1 cellular context compared by ENCODE assay signal in the genomic region with DNA sequence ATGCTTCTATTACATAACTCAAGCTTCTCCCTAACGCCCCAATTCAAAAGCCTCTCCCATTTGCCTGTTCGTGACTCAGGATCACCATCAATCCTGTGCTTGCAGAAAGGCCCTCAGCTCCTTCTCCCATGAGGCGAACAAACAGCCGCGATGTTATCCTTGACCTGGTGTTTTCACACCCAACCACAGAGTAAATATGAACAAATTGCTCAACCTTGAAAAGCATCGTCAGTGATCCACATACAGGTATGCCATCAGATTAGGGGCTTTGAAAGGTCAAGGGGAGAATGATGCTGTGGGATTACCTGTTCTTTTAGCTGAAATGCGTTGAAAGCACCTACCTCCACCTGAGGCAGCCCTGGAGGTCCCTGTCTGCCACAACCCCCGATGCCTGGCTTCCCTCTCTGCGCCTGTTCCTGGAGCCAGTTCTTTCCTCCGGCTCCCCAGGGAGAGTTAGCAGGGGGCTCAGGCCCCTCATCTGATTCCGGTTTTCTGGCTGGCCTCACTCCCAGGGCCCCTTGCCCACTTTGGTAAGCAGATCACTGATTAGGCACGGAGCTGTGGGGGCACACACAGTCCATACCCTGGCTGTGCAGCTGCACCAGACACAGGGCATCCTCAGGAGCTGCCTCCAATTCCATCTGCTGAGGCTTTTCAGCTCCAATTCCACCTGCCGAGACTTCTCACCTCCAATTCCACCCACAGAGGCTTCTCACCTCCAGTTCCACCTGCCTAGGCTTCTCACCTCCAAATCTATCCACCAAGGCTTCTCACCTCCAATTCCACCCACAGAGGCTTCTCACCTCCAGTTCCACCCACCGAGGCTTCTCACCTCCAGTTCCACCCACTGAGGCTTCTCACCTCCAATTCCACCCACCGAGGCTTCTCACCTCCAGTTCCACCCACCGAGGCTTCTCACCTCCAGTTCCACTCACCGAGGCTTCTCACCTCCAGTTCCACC.
TF ChIP-seq lines count a peak whose summit lies in the region.

No MANE protein-coding gene starts in this region.

TF ChIP-seq in HepG2, 621 proteins besides CTCF, POLR2A, EP300 and RAD21 (continued from another document and continues in another):
- TF ChIP-seq PREB (CRISPR knock-in tag; IDR thresholded peaks at IDR 0.05) = no peak
- no peak for TF ChIP-seq HNRNPH1 (optimal IDR thresholded peaks at IDR 0.05; ENCODE audit: low read depth, low read length)
- TF ChIP-seq IRF2 (CRISPR knock-in tag; IDR thresholded peaks at IDR 0.05) = peak; percentile 62
- TF ChIP-seq ZNF446 (CRISPR knock-in tag; IDR thresholded peaks at IDR 0.05) = peak; percentile 51; the same call in 1 of the 2 replicates
- TF ChIP-seq ZNF337 (CRISPR knock-in tag; IDR thresholded peaks at IDR 0.05; ENCODE audit: borderline replicate concordance, low read depth) = no peak
- TF ChIP-seq ZNF501 (CRISPR knock-in tag; IDR thresholded peaks at IDR 0.05) = no peak
- no peak for TF ChIP-seq TRIM24 (CRISPR knock-in tag; IDR thresholded peaks at IDR 0.05)
- TF ChIP-seq, protein P1, sequence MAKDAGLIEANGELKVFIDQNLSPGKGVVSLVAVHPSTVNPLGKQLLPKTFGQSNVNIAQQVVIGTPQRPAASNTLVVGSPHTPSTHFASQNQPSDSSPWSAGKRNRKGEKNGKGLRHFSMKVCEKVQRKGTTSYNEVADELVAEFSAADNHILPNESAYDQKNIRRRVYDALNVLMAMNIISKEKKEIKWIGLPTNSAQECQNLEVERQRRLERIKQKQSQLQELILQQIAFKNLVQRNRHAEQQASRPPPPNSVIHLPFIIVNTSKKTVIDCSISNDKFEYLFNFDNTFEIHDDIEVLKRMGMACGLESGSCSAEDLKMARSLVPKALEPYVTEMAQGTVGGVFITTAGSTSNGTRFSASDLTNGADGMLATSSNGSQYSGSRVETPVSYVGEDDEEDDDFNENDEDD (CRISPR knock-in tag; IDR thresholded peaks at IDR 0.05; ENCODE audit: borderline replicate concordance) = peak; percentile 51; the same call in 1 of the 2 replicates
- TF ChIP-seq, protein P2, sequence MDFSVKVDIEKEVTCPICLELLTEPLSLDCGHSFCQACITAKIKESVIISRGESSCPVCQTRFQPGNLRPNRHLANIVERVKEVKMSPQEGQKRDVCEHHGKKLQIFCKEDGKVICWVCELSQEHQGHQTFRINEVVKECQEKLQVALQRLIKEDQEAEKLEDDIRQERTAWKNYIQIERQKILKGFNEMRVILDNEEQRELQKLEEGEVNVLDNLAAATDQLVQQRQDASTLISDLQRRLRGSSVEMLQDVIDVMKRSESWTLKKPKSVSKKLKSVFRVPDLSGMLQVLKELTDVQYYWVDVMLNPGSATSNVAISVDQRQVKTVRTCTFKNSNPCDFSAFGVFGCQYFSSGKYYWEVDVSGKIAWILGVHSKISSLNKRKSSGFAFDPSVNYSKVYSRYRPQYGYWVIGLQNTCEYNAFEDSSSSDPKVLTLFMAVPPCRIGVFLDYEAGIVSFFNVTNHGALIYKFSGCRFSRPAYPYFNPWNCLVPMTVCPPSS (IDR thresholded peaks at IDR 0.05) = no peak
- TF ChIP-seq ZNF720 (CRISPR knock-in tag; IDR thresholded peaks at IDR 0.05) = 0 out of 2 replicates have a peak, but pooled peaks have one; percentile 43
- peak; percentile 40; the same call in 1 of the 2 replicates for TF ChIP-seq ETV6 (CRISPR knock-in tag; conservative IDR thresholded peaks at IDR 0.05)
- TF ChIP-seq ZNF451 (CRISPR knock-in tag; IDR thresholded peaks at IDR 0.05) = no peak
- no peak for TF ChIP-seq SALL2 (CRISPR knock-in tag; IDR thresholded peaks at IDR 0.05)
- TF ChIP-seq TBP (CRISPR knock-in tag; IDR thresholded peaks at IDR 0.05) = no peak
- TF ChIP-seq SIX4 (CRISPR knock-in tag; IDR thresholded peaks at IDR 0.05) = peak; percentile 44; the same call in 1 of the 2 replicates
- TF ChIP-seq ZNF232 (CRISPR knock-in tag; IDR thresholded peaks at IDR 0.05; ENCODE audit: borderline replicate concordance) = 0 out of 2 replicates have a peak, but pooled peaks have one; percentile 64
- TF ChIP-seq PCBP1 (IDR thresholded peaks at IDR 0.05; ENCODE audit: borderline replicate concordance, low read depth, low read length) = no peak
- peak; percentile 60; the same call in 1 of the 2 replicates for TF ChIP-seq ZNF331 (CRISPR knock-in tag; IDR thresholded peaks at IDR 0.05)
- no peak for TF ChIP-seq ZNF383 (CRISPR knock-in tag; IDR thresholded peaks at IDR 0.05; ENCODE audit: borderline replicate concordance)
- TF ChIP-seq ZNF678 (CRISPR knock-in tag; IDR thresholded peaks at IDR 0.05) = no peak
- peak; percentile 95 for TF ChIP-seq FOXO1 (CRISPR knock-in tag; IDR thresholded peaks at IDR 0.05)
- no peak for TF ChIP-seq RFX3 (CRISPR knock-in tag; IDR thresholded peaks at IDR 0.05)
- peak; percentile 52 for TF ChIP-seq JARID2 (CRISPR knock-in tag; IDR thresholded peaks at IDR 0.05; ENCODE audit: insufficient replicate concordance)
- no peak for TF ChIP-seq HES4 (CRISPR knock-in tag; IDR thresholded peaks at IDR 0.05; ENCODE audit: borderline replicate concordance)
- peak; percentile 80 for TF ChIP-seq ZNF205 (CRISPR knock-in tag; IDR thresholded peaks at IDR 0.05)
- TF ChIP-seq ATF4 (CRISPR knock-in tag; IDR thresholded peaks at IDR 0.05) = peak in 1 of 2 experiments; percentile 82; a peak in 2 of 4 replicates
- no peak for TF ChIP-seq ZNF709 (CRISPR knock-in tag; IDR thresholded peaks at IDR 0.05)
- TF ChIP-seq ERF (CRISPR knock-in tag; IDR thresholded peaks at IDR 0.05) = peak; percentile 85
- no peak for TF ChIP-seq NFE2L2 (IDR thresholded peaks at IDR 0.05; ENCODE audit: low read length)
- TF ChIP-seq ZNF75D (CRISPR knock-in tag; IDR thresholded peaks at IDR 0.05; ENCODE audit: borderline replicate concordance) = no peak
- TF ChIP-seq MLX (CRISPR knock-in tag; IDR thresholded peaks at IDR 0.05) = peak; percentile 80
- no peak for TF ChIP-seq MAF1 (CRISPR knock-in tag; IDR thresholded peaks at IDR 0.05; ENCODE audit: borderline replicate concordance)
- TF ChIP-seq ZNF264 (CRISPR knock-in tag; IDR thresholded peaks at IDR 0.05) = peak; percentile 84; the same call in 1 of the 2 replicates
- TF ChIP-seq, protein P3, sequence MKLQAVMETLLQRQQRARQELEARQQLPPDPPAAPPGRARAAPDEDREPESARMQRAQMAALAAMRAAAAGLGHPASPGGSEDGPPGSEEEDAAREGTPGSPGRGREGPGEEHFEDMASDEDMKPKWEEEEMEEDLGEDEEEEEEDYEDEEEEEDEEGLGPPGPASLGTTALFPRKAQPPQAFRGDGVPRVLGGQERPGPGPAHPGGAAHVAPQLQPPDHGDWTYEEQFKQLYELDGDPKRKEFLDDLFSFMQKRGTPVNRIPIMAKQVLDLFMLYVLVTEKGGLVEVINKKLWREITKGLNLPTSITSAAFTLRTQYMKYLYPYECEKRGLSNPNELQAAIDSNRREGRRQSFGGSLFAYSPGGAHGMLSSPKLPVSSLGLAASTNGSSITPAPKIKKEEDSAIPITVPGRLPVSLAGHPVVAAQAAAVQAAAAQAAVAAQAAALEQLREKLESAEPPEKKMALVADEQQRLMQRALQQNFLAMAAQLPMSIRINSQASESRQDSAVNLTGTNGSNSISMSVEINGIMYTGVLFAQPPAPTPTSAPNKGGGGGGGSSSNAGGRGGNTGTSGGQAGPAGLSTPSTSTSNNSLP (IDR thresholded peaks at IDR 0.05; ENCODE audit: low read depth, low read length) = peak; percentile 51; the same call in 1 of the 2 replicates
- peak; percentile 72; the same call in 1 of the 2 replicates for TF ChIP-seq ZNF788 (CRISPR knock-in tag; IDR thresholded peaks at IDR 0.05; ENCODE audit: borderline replicate concordance)
- TF ChIP-seq PAXIP1 (CRISPR knock-in tag; conservative IDR thresholded peaks at IDR 0.05) = peak; percentile 83
- TF ChIP-seq YEATS2 (CRISPR knock-in tag; IDR thresholded peaks at IDR 0.05; ENCODE audit: borderline replicate concordance) = peak; percentile 81; the same call in 1 of the 2 replicates
- TF ChIP-seq, protein P4, sequence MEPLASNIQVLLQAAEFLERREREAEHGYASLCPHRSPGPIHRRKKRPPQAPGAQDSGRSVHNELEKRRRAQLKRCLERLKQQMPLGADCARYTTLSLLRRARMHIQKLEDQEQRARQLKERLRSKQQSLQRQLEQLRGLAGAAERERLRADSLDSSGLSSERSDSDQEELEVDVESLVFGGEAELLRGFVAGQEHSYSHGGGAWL (CRISPR knock-in tag; IDR thresholded peaks at IDR 0.05) = no peak
- TF ChIP-seq THAP11 (CRISPR knock-in tag; IDR thresholded peaks at IDR 0.05) = peak; percentile 81
- peak; percentile 74; the same call in 1 of the 2 replicates for TF ChIP-seq TARDBP (CRISPR knock-in tag; IDR thresholded peaks at IDR 0.05)
- TF ChIP-seq KAT2B (IDR thresholded peaks at IDR 0.05; ENCODE audit: borderline replicate concordance, low read depth, low read length) = no peak
- no peak; the same call in 1 of the 2 replicates for TF ChIP-seq HIVEP1 (CRISPR knock-in tag; IDR thresholded peaks at IDR 0.05)
- TF ChIP-seq ATF7-NPFF (CRISPR knock-in tag; IDR thresholded peaks at IDR 0.05; ENCODE audit: low read depth) = no peak
- no peak for TF ChIP-seq NONO (IDR thresholded peaks at IDR 0.05)
- peak; percentile 61; the same call in 1 of the 2 replicates for TF ChIP-seq NONO (CRISPR knock-in tag; conservative IDR thresholded peaks at IDR 0.05)
- TF ChIP-seq, protein P5, sequence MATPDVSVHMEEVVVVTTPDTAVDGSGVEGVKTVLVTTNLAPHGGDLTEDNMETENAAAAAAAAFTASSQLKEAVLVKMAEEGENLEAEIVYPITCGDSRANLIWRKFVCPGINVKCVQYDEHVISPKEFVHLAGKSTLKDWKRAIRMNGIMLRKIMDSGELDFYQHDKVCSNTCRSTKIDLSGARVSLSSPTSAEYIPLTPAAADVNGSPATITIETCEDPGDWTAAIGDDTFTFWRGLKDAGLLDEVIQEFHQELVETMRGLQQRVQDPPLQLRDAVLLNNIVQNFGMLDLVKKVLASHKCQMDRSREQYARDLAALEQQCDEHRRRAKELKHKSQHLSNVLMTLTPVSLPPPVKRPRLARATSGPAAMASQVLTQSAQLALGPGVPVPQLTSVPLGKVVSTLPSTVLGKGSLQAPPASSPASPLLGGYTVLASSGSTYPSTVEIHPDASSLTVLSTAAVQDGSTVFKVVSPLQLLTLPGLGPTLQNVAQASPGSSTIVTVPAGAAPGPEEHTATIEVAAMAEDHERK (CRISPR knock-in tag; IDR thresholded peaks at IDR 0.05; ENCODE audit: low read depth) = no peak
- TF ChIP-seq ZBTB10 (CRISPR knock-in tag; IDR thresholded peaks at IDR 0.05; ENCODE audit: borderline replicate concordance) = 0 out of 2 replicates have a peak, but pooled peaks have one; percentile 62
- TF ChIP-seq TMF1 (CRISPR knock-in tag; IDR thresholded peaks at IDR 0.05; ENCODE audit: low read depth) = no peak
